Comparison of ENCODE assay signal across 14 cellular contexts in genomic region chr19:35207391-35207871, GRCh38. TPM values are rescaled to one million over a fixed set of nuclear protein-coding genes. Genes with fewer than 3 reads are reported as not detected.
DNase-seq lines count a peak whose midpoint lies in the region; ATAC-seq lines count a peak whose summit lies in the region.
"Had no signal": no experiment of that assay in that cellular context is flagged by ENCODE, and none has a peak within 500 bp of the region (broad histone marks: within the 10 kb centered on the region; RNA-seq: fewer than 3 reads in every experiment).

No MANE protein-coding gene starts in this region.

- no peaks in the 10 kb centered on the region for H3K27me3 Mint-ChIP-seq in activated CD4-positive, alpha-beta T cell treated with anti-CD3 and anti-CD28 coated beads, Interleukin-2, amount 10 ng/mL, durations not matched to agents 7 days and 5 days

- POLR2A ChIA-PET in activated CD4-positive, alpha-beta T cell treated with anti-CD3 and anti-CD28 coated beads, Interleukin-2, amount 10 ng/mL, durations not matched to agents 7 days and 5 days (lab: Charles Lee): no interaction called here

- CTCF ChIA-PET in activated CD4-positive, alpha-beta T cell treated with anti-CD3 and anti-CD28 coated beads, Interleukin-2, amount 10 ng/mL, durations not matched to agents 7 days and 5 days (lab: Charles Lee): interaction anchor here (0.5 to 0.9 kb wide), 2 partner anchors 21 to 377 kb away, joined by 3 read pairs; partner anchors contain the start of gene FAM187B

- DNase-seq in activated gamma-delta T cell treated with Interleukin-2 at 50 U/mL for 16 hours: peak; percentile 12
- no peak for DNase-seq in activated gamma-delta T cell (lab: John Stamatoyannopoulos, UW)
- peak; percentile 37 for DNase-seq in activated CD4-positive, alpha-beta T cell treated with anti-CD3 and anti-CD28 coated beads, Interleukin-2, amount 10 ng/mL, durations not matched to agents 7 days and 5 days
- peak; percentile 56 for DNase-seq in central memory CD4-positive, alpha-beta T cell
- peak; percentile 18 for DNase-seq in stimulated activated naive CD4-positive, alpha-beta T cell treated with Interleukin-2 at 50 U/mL for 16 hours (lab: John Stamatoyannopoulos, UW)
- DNase-seq in NCI-H2081 (lab: John Stamatoyannopoulos, UW): no peak
- no peak for DNase-seq in activated CD4-positive, CD25-positive, alpha-beta regulatory T cell (lab: John Stamatoyannopoulos, UW)
- DNase-seq: amygdala, glutamatergic neuron, NCI-H345 had no signal

- peak overlapping the region; percentile 14 for H3K4me3 Mint-ChIP-seq in activated CD4-positive, alpha-beta T cell treated with anti-CD3 and anti-CD28 coated beads, Interleukin-2, amount 10 ng/mL, durations not matched to agents 7 days and 5 days
- H3K4me3 Mint-ChIP-seq: GM23338 had no signal

- peaks cover 8% of the 10 kb centered on the region for H3K9me3 Mint-ChIP-seq in activated CD4-positive, alpha-beta T cell treated with anti-CD3 and anti-CD28 coated beads, Interleukin-2, amount 10 ng/mL, durations not matched to agents 7 days and 5 days

- H3K4me1 Mint-ChIP-seq in activated CD4-positive, alpha-beta T cell treated with anti-CD3 and anti-CD28 coated beads, Interleukin-2, amount 10 ng/mL, durations not matched to agents 7 days and 5 days: peaks cover 91% of the 10 kb centered on the region

- peak overlapping the region; percentile 96 for H3K27ac Mint-ChIP-seq in activated CD4-positive, alpha-beta T cell treated with anti-CD3 and anti-CD28 coated beads, Interleukin-2, amount 10 ng/mL, durations not matched to agents 7 days and 5 days
- H3K27ac Mint-ChIP-seq: GM23338 had no signal

- H3K36me3 Mint-ChIP-seq in activated CD4-positive, alpha-beta T cell treated with anti-CD3 and anti-CD28 coated beads, Interleukin-2, amount 10 ng/mL, durations not matched to agents 7 days and 5 days (ENCODE audit: low read depth): peaks cover 19% of the 10 kb centered on the region

- ATAC-seq in HG03135 (IDR thresholded peaks at IDR 0.05; ENCODE audit: unreplicated experiment): no peak
- ATAC-seq: GM23338 had no signal

RNA-seq across cellular contexts. Expression of gene FAM187B, which starts 21.1 kb away (rescaled TPM):
- total RNA-seq in activated CD4-positive, alpha-beta T cell treated with anti-CD3 and anti-CD28 coated beads, Interleukin-2, amount 10 ng/mL, durations not matched to agents 7 days and 5 days: not detected
- total RNA-seq: A673, GM23338, skeletal muscle tissue had no signal

RNA-seq across cellular contexts. Expression of gene LSR, which starts 41.4 kb away (rescaled TPM):
- 1 to 10 TPM; 3.5 to 3.6 TPM for total RNA-seq in activated CD4-positive, alpha-beta T cell treated with anti-CD3 and anti-CD28 coated beads, Interleukin-2, amount 10 ng/mL, durations not matched to agents 7 days and 5 days

RNA-seq across cellular contexts. Expression of gene FXYD5, which starts 52.9 kb away (rescaled TPM):
- total RNA-seq in activated CD4-positive, alpha-beta T cell treated with anti-CD3 and anti-CD28 coated beads, Interleukin-2, amount 10 ng/mL, durations not matched to agents 7 days and 5 days: 100 to 1,000 TPM; 455 to 524 TPM

Comparison
In these comparisons a context has a peak if more than half of its experiments do, and no peak if none do; other contexts are left out.
1. DNase-seq: peak in activated gamma-delta T cell treated with Interleukin-2 at 50 U/mL for 16 hours (single experiment), activated CD4-positive, alpha-beta T cell treated with anti-CD3 and anti-CD28 coated beads, Interleukin-2, amount 10 ng/mL, durations not matched to agents 7 days and 5 days (single experiment), central memory CD4-positive, alpha-beta T cell (single experiment) and stimulated activated naive CD4-positive, alpha-beta T cell treated with Interleukin-2 at 50 U/mL for 16 hours (single experiment); none in activated gamma-delta T cell (single experiment), NCI-H2081 (0 of 2) and activated CD4-positive, CD25-positive, alpha-beta regulatory T cell (0 of 4).